4 cellular contexts compared by ENCODE assay signal in the genomic region with DNA sequence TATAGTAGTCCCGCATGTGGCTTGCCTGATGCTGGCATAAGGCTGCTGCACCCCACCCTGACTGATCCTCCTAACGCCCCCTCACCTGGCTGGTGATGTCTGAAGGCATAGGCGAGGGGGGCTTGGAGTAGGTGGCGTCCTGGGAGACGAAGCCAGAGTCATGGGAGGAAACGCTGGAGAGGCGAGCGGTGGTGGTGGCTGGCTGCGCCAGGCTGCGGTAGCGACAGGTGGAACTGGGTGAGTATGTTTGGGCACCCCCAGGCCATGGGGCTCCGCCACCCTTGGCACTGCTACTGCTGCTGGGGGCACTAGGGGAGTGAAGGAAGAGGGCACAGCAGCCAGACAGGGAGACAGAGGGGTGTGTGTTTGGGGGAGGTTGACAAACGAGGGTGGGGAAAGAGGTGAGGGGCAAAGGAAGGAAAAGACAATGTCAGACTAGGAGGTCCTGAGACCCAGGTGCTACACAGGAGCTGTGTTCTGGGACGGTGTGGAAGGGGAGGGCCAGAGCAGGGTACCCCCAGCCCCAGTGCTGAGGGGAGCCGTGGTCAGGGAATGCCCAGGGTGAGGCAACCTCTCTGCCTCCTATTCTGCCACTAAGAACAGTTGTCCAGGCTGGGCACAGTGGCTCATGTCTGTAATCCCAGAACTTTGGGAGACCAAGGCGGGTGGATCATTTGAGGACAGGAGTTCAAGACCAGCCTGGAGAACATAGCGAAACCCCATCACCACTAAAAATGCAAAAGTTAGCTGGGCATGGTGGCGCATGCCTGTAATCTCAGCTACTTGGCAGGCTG.
TF ChIP-seq lines count a peak whose summit lies in the region.

No MANE protein-coding gene starts in this region.

TF ChIP-seq in HEK293, 187 proteins besides CTCF, POLR2A, EP300 and RAD21:
- TF ChIP-seq ZNF791 (tag by site-specific recombination; IDR thresholded peaks at IDR 0.05) (no peak), SCRT1 (tag by site-specific recombination; IDR thresholded peaks at IDR 0.05; ENCODE audit: borderline replicate concordance) (peak; percentile 79), SCRT2 (tag by site-specific recombination; IDR thresholded peaks at IDR 0.05) (peak; percentile 95), HOXD13 (CRISPR knock-in tag; IDR thresholded peaks at IDR 0.05; ENCODE audit: borderline replicate concordance) (no peak)

TF ChIP-seq in K562, 482 proteins besides CTCF, POLR2A, EP300 and RAD21:
- TF ChIP-seq MCM5 (IDR thresholded peaks at IDR 0.05; ENCODE audit: low read depth) = no peak
- TF ChIP-seq POLR2G (IDR thresholded peaks at IDR 0.05; ENCODE audit: low read depth, low read length) = 0 out of 2 replicates have a peak, but pooled peaks have one; percentile 39

TF ChIP-seq in HepG2, 621 proteins besides CTCF, POLR2A, EP300 and RAD21:
- TF ChIP-seq PCBP1 (IDR thresholded peaks at IDR 0.05; ENCODE audit: borderline replicate concordance, low read depth, low read length) = 0 out of 2 replicates have a peak, but pooled peaks have one; percentile 46
- TF ChIP-seq POLR2G (IDR thresholded peaks at IDR 0.05; ENCODE audit: low read depth, low read length) = peak; percentile 47; the same call in 1 of the 2 replicates
- TF ChIP-seq, protein P1, sequence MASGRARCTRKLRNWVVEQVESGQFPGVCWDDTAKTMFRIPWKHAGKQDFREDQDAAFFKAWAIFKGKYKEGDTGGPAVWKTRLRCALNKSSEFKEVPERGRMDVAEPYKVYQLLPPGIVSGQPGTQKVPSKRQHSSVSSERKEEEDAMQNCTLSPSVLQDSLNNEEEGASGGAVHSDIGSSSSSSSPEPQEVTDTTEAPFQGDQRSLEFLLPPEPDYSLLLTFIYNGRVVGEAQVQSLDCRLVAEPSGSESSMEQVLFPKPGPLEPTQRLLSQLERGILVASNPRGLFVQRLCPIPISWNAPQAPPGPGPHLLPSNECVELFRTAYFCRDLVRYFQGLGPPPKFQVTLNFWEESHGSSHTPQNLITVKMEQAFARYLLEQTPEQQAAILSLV (CRISPR knock-in tag; IDR thresholded peaks at IDR 0.05; ENCODE audit: borderline replicate concordance) = 0 out of 2 replicates have a peak, but pooled peaks have one; percentile 30
- peak; percentile 88 for TF ChIP-seq HNRNPL (IDR thresholded peaks at IDR 0.05; ENCODE audit: low read depth, low read length)
- TF ChIP-seq ZNF687 (CRISPR knock-in tag; IDR thresholded peaks at IDR 0.05) = peak; percentile 40; the same call in 1 of the 2 replicates
- TF ChIP-seq GATAD2A (CRISPR knock-in tag; IDR thresholded peaks at IDR 0.05) = no peak
- no peak for TF ChIP-seq ZBTB43 (CRISPR knock-in tag; conservative IDR thresholded peaks at IDR 0.05)
- TF ChIP-seq ZNF703 (CRISPR knock-in tag; IDR thresholded peaks at IDR 0.05; ENCODE audit: borderline replicate concordance) = no peak
- peak; percentile 99 for TF ChIP-seq AGO2 (optimal IDR thresholded peaks at IDR 0.05; ENCODE audit: low read depth, low read length)
- 0 out of 2 replicates have a peak, but pooled peaks have one; percentile 55 for TF ChIP-seq AKAP8 (CRISPR knock-in tag; IDR thresholded peaks at IDR 0.05)
- TF ChIP-seq ARHGAP35 (CRISPR knock-in tag; IDR thresholded peaks at IDR 0.05; ENCODE audit: borderline replicate concordance) = no peak
- TF ChIP-seq ZNF280B (CRISPR knock-in tag; IDR thresholded peaks at IDR 0.05; ENCODE audit: borderline replicate concordance) = 0 out of 2 replicates have a peak, but pooled peaks have one; percentile 25
- TF ChIP-seq CERS6 (CRISPR knock-in tag; IDR thresholded peaks at IDR 0.05) = no peak
- TF ChIP-seq RBFOX2 (IDR thresholded peaks at IDR 0.05; ENCODE audit: low read depth, low read length) = peak; percentile 76

TF ChIP-seq in GM12891, 5 proteins besides CTCF, POLR2A, EP300 and RAD21:
- TF ChIP-seq POLR2AphosphoS5 (IDR thresholded peaks at IDR 0.05; ENCODE audit: low read depth, low read length) (no peak), POU2F2 (IDR thresholded peaks at IDR 0.05; ENCODE audit: low read depth, low read length) (no peak), SPI1 (IDR thresholded peaks at IDR 0.05; ENCODE audit: low read depth, low read length) (no peak), PAX5 (IDR thresholded peaks at IDR 0.05; ENCODE audit: insufficient read depth, low read length, severe bottlenecking) (no peak), TAF1 (IDR thresholded peaks at IDR 0.05; ENCODE audit: low read depth, low read length) (no peak)
